In the genomic region with DNA sequence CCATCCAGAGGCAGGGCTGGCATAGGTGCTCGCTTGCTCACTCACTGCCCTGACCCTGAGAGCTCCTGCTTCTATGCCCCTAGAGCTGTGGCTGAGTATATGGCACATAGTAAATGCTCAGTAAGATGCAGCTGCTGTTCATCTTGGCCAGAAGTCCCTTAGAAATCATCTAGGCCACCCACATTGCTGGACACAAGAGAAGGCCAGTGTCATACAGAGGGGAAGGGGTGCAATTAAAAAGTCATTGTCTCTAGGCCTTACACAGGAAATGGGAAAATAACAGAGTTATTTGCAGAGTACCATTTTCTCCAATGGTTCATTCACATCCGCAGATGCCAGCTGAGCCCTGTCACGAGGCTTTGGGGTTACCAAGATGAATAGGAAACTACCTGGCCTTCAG, we compare ENCODE assay signal across 20 cellular contexts.
"Had no signal": no experiment of that assay in that cellular context is flagged by ENCODE, and none has a peak within 500 bp of the region (broad histone marks: within the 10 kb centered on the region; RNA-seq: fewer than 3 reads in every experiment).

No MANE protein-coding gene starts in this region.

- H3K4me3 Mint-ChIP-seq: effector memory CD8-positive, alpha-beta T cell; naive thymus-derived CD8-positive, alpha-beta T cell; type B pancreatic cell had no signal

- H3K9me3 Mint-ChIP-seq: effector memory CD8-positive, alpha-beta T cell; naive thymus-derived CD8-positive, alpha-beta T cell; type B pancreatic cell had no signal

- H3K4me3 ChIP-seq: esophagus muscularis mucosa, gastrocnemius medialis, heart right ventricle, mucosa of descending colon, ovary, suprapubic skin, thyroid gland had no signal

- FAIRE-seq: islet of Langerhans, small intestine, urothelium cell line had no signal

- DNase-seq: effector memory CD8-positive, alpha-beta T cell; gastrocnemius medialis; heart right ventricle; hypothalamus; kidney glomerular epithelial cell; mucosa of descending colon; naive thymus-derived CD8-positive, alpha-beta T cell; nucleus accumbens; ovary; right cardiac atrium; small intestine; stimulated activated CD4-positive, alpha-beta T cell treated with anti-CD3 and anti-CD28 coated beads, Interleukin-12 subunit alpha, Interleukin-12 subunit beta, amount 100 ng/mL, for 4 hours; stimulated activated naive CD4-positive, alpha-beta T cell treated with Interleukin-2 at 50 U/mL for 16 hours; thyroid gland had no signal

- H3K27ac ChIP-seq: epithelial cell of prostate, esophagus muscularis mucosa, gastrocnemius medialis, ovary, suprapubic skin, thyroid gland had no signal

- H3K36me3 Mint-ChIP-seq: naive thymus-derived CD8-positive, alpha-beta T cell had no signal

- H3K27me3 ChIP-seq: esophagus muscularis mucosa, gastrocnemius medialis, heart right ventricle, ovary, suprapubic skin, thyroid gland had no signal

- H3K27ac Mint-ChIP-seq: type B pancreatic cell had no signal

- H3K9me3 ChIP-seq: esophagus muscularis mucosa, gastrocnemius medialis, heart right ventricle, mucosa of descending colon, ovary, suprapubic skin, thyroid gland had no signal

- H3K27me3 Mint-ChIP-seq: effector memory CD8-positive, alpha-beta T cell; type B pancreatic cell had no signal

- ATAC-seq: effector memory CD8-positive, alpha-beta T cell; gastrocnemius medialis; heart right ventricle; mucosa of descending colon; naive thymus-derived CD8-positive, alpha-beta T cell; right cardiac atrium had no signal

- H3K36me3 ChIP-seq: esophagus muscularis mucosa, gastrocnemius medialis, heart right ventricle, ovary, suprapubic skin, thyroid gland had no signal

- H3K4me1 ChIP-seq: suprapubic skin, thyroid gland had no signal
